ENCODE assay signal across 23 cellular contexts in genomic region chr4:67499799-67500198, GRCh38. TPM values are rescaled to one million over a fixed set of nuclear protein-coding genes. Genes with fewer than 3 reads are reported as not detected.
DNase-seq lines count a peak whose midpoint lies in the region; ATAC-seq and TF ChIP-seq lines count a peak whose summit lies in the region.
"Had no signal": no experiment of that assay in that cellular context is flagged by ENCODE, and none has a peak within 500 bp of the region (broad histone marks: within the 10 kb centered on the region; RNA-seq: fewer than 3 reads in every experiment).

No MANE protein-coding gene starts in this region.

- H3K27ac Mint-ChIP-seq in progenitor cell of endocrine pancreas, result peak overlapping the region; percentile 16
- H3K27ac Mint-ChIP-seq: stimulated activated naive CD8-positive, alpha-beta T cell treated with anti-CD3 and anti-CD28 coated beads, Interleukin-15, Interleukin-2, amounts not matched to agents 100 ng/mL and 50 ng/mL, for 24 hours; T-helper 1 cell treated with Interleukin-12 subunit alpha and Interleukin-12 subunit beta and Interleukin-4 antibody, amounts not matched to agents 30 μg/mL and 1 μg/mL, for 36 hours had no signal

- H3K9me3 Mint-ChIP-seq in progenitor cell of endocrine pancreas (ENCODE audit: low read depth), result no peaks in the 10 kb centered on the region
- H3K9me3 Mint-ChIP-seq: stimulated activated naive CD8-positive, alpha-beta T cell treated with anti-CD3 and anti-CD28 coated beads, Interleukin-15, Interleukin-2, amounts not matched to agents 100 ng/mL and 50 ng/mL, for 24 hours; T-helper 1 cell treated with Interleukin-12 subunit alpha and Interleukin-12 subunit beta and Interleukin-4 antibody, amounts not matched to agents 30 μg/mL and 1 μg/mL, for 36 hours had no signal

- ATAC-seq in GM18520 (IDR thresholded peaks at IDR 0.05; ENCODE audit: unreplicated experiment) (peak; percentile 71), GM21619 (IDR thresholded peaks at IDR 0.05; ENCODE audit: unreplicated experiment) (peak; percentile 59), HG03442 (IDR thresholded peaks at IDR 0.05; ENCODE audit: unreplicated experiment) (peak; percentile 71), GM18511 (IDR thresholded peaks at IDR 0.05; ENCODE audit: unreplicated experiment) (no peak), GM21367 (IDR thresholded peaks at IDR 0.05; ENCODE audit: unreplicated experiment) (no peak)
- ATAC-seq: lower lobe of right lung had no signal

- H3K27me3 Mint-ChIP-seq in progenitor cell of endocrine pancreas, result no peaks in the 10 kb centered on the region
- H3K27me3 Mint-ChIP-seq: stimulated activated naive CD8-positive, alpha-beta T cell treated with anti-CD3 and anti-CD28 coated beads, Interleukin-15, Interleukin-2, amounts not matched to agents 100 ng/mL and 50 ng/mL, for 24 hours had no signal

- H3K4me3 Mint-ChIP-seq in progenitor cell of endocrine pancreas (ENCODE audit: low read depth), result no peak overlapping the region
- H3K4me3 Mint-ChIP-seq: stimulated activated naive CD8-positive, alpha-beta T cell treated with anti-CD3 and anti-CD28 coated beads, Interleukin-15, Interleukin-2, amounts not matched to agents 100 ng/mL and 50 ng/mL, for 24 hours; T-helper 1 cell treated with Interleukin-12 subunit alpha and Interleukin-12 subunit beta and Interleukin-4 antibody, amounts not matched to agents 30 μg/mL and 1 μg/mL, for 36 hours had no signal

- H3K36me3 Mint-ChIP-seq in progenitor cell of endocrine pancreas (ENCODE audit: insufficient read depth), result peaks cover 22% of the 10 kb centered on the region

- no peak for TF ChIP-seq CTCF in progenitor cell of endocrine pancreas (IDR thresholded peaks at IDR 0.05; ENCODE audit: unreplicated experiment)

- no peak for DNase-seq in progenitor cell of endocrine pancreas (ENCODE audit: low spot score, unreplicated experiment)
- no peak for DNase-seq in DMS153 treated with DMSO at 0.1 percent for 48 hours (lab: John Stamatoyannopoulos, UW; ENCODE audit: unreplicated experiment)
- DNase-seq: activated CD8-positive, alpha-beta memory T cell treated with anti-CD3 and anti-CD28 coated beads, Interleukin-2, amount 50 U/mL, for 4 hours; activated naive CD4-positive, alpha-beta T cell; amniotic stem cell; DMS79 treated with DMSO at 0.1 percent for 48 hours; lower lobe of right lung; NCI-H1105; NCI-H2081 treated with DMSO at 0.1 percent for 48 hours; stimulated activated CD4-positive, alpha-beta T cell treated with anti-CD3 and anti-CD28 coated beads, Interleukin-4, amount 100 ng/mL, for 1 hour had no signal

- H3K4me1 Mint-ChIP-seq in progenitor cell of endocrine pancreas (ENCODE audit: low read depth), result no peaks in the 10 kb centered on the region

RNA-seq across cellular contexts. Expression of gene CENPC, which starts 45.5 kb away (rescaled TPM):
- total RNA-seq in progenitor cell of endocrine pancreas, result 25.2 and 26.4 TPM in 2 replicates

RNA-seq across cellular contexts. Expression of gene STAP1, which starts 58.7 kb away (rescaled TPM):
- not detected in 2 replicates for total RNA-seq in progenitor cell of endocrine pancreas
- total RNA-seq: dermis microvascular lymphatic vessel endothelial cell, frontal cortex, LHCN-M2, NCI-H460, renal cortical epithelial cell, SK-MEL-5 had no signal

Comparison
In these comparisons a context has a peak if more than half of its experiments do, and no peak if none do; other contexts are left out.
1. ATAC-seq: peak in GM18520 (single experiment), GM21619 (single experiment) and HG03442 (single experiment); none in GM18511 (single experiment) and GM21367 (single experiment).